ENCODE assay signal across 23 cellular contexts in the genomic region with DNA sequence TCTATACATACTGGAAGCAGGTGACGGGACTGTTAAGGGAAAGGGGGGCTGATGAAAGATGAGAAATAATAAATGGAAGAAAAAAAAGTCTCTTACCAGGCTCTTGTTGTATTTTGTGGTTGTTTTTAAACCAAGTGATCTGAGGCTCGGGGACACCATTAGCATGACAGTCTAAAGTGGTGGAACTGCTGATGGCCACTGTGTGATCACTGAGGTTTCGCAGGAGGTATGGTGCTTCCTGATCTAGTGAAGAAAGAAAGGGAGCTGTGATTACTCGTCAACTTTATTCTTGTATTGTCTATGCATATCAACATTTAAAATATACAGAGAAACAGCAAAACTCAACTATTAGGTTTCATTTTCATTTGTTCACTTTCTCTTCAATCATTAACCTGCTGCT.
A peak's percentile ranks its signal among the peaks of the same experiment; 100 is the strongest.
DNase-seq lines count a peak whose midpoint lies in the region; ATAC-seq and TF ChIP-seq lines count a peak whose summit lies in the region.
"Had no signal": no experiment of that assay in that cellular context is flagged by ENCODE, and none has a peak within 500 bp of the region (broad histone marks: within the 10 kb centered on the region; RNA-seq: fewer than 3 reads in every experiment).

No MANE protein-coding gene starts in this region.

- H4K20me1 ChIP-seq in GM23338 (replicated peaks; ENCODE audit: insufficient read depth) (no peaks in the 10 kb centered on the region), GM23248 (ENCODE audit: insufficient read depth) (no peaks in the 10 kb centered on the region)
- H4K20me1 ChIP-seq: BLaER1 had no signal

- no peak overlapping the region for H3K4me2 ChIP-seq in GM23338
- no peak overlapping the region for H3K4me2 ChIP-seq in GM23248 (ENCODE audit: unreplicated experiment)
- H3K4me2 ChIP-seq: BLaER1 had no signal

- H3K27me3 ChIP-seq in GM23338 (ENCODE audit: insufficient read depth), result no peaks in the 10 kb centered on the region
- no peaks in the 10 kb centered on the region for H3K27me3 ChIP-seq in GM23248 (replicated peaks; ENCODE audit: insufficient read depth)
- peaks cover 0 to 55% (median 0%) of the 10 kb centered on the region in 7 donors for H3K27me3 ChIP-seq in heart right ventricle
- H3K27me3 ChIP-seq: BLaER1 had no signal

- peaks cover 12% of the 10 kb centered on the region for H3K36me3 ChIP-seq in GM23338 (ENCODE audit: insufficient read depth)
- H3K36me3 ChIP-seq in GM23248 (ENCODE audit: low read depth), result no peaks in the 10 kb centered on the region; the same call in 1 of the 2 replicates
- peaks cover 0 to 58% (median 6%) of the 10 kb centered on the region in 9 donors for H3K36me3 ChIP-seq in heart right ventricle

- in situ Hi-C loops in GM23248 (cut with MboI), result no loop called here

- WGBS in GM23248 (ENCODE audit: low coverage in 1 of 2, low lambda C conversion rate in 2 of 2, missing lambda C conversion rate in 2 of 2), 2 experiments, result 94 to 95% methylated on average over 4 of the region's 4 CpGs
- 84 to 88% methylated on average over 4 of the region's 4 CpGs for WGBS in heart right ventricle, 2 donors

- H3K9me3 Mint-ChIP-seq in T-helper 2 cell treated with Interferon-gamma antibody and Interleukin-4, amounts not matched to agents 5 μg/mL and 100 μg/mL, for 36 hours, result no peaks in the 10 kb centered on the region
- H3K9me3 Mint-ChIP-seq in GM23338 (no peaks in the 10 kb centered on the region), immature natural killer cell (no peaks in the 10 kb centered on the region)
- no peaks in the 10 kb centered on the region for H3K9me3 Mint-ChIP-seq in stimulated activated naive B cell treated with anti-CD40 and anti-IgM and Interleukin-4, amounts not matched to agents 10 μg/mL and 1 μg/mL and 100 μg/mL, for 72 hours
- H3K9me3 Mint-ChIP-seq: CD8-positive, alpha-beta T cell had no signal

- TF ChIP-seq CTCF in GM23338 (conservative IDR thresholded peaks at IDR 0.05; ENCODE audit: low read depth in 2 of 2) (no peak), heart right ventricle (IDR thresholded peaks at IDR 0.05) (no peak)

- no peak overlapping the region for H3K9ac ChIP-seq in GM23248
- H3K9ac ChIP-seq: BLaER1 had no signal

- H3F3A ChIP-seq in GM23338 (replicated peaks; ENCODE audit: low read depth), result no peaks in the 10 kb centered on the region
- H3F3A ChIP-seq in GM23248 (ENCODE audit: insufficient read depth), result no peaks in the 10 kb centered on the region

- H3K27ac ChIP-seq in GM23338 (ENCODE audit: low read depth) (0 out of 2 replicates have a peak overlapping the region, but pooled peaks have one; percentile 36), GM23248 (no peak overlapping the region), heart right ventricle (no peak overlapping the region)
- H3K27ac ChIP-seq: BLaER1 had no signal

- no peak for ATAC-seq in GM23338
- no peak for ATAC-seq in stimulated activated naive B cell treated with anti-CD40 and anti-IgM and Interleukin-4, amounts not matched to agents 10 μg/mL and 1 μg/mL and 100 μg/mL, for 72 hours (replicated peaks)
- ATAC-seq in heart right ventricle, result no peak
- ATAC-seq: CD8-positive, alpha-beta T cell; HCT116; PC-3 had no signal

- H3K4me1 ChIP-seq in GM23338 (ENCODE audit: insufficient read depth) (peaks cover 28% of the 10 kb centered on the region), GM23248 (ENCODE audit: insufficient read depth) (no peaks in the 10 kb centered on the region; the same call in 1 of the 2 replicates), heart right ventricle (peaks cover 0 to 60% (median 14%) of the 10 kb centered on the region in 9 donors)

- peak overlapping the region; percentile 52 for H3K4me3 Mint-ChIP-seq in T-helper 2 cell treated with Interferon-gamma antibody and Interleukin-4, amounts not matched to agents 5 μg/mL and 100 μg/mL, for 36 hours
- no peak overlapping the region for H3K4me3 Mint-ChIP-seq in GM23338
- peak overlapping the region; percentile 67 to 78 (median 68) for H3K4me3 Mint-ChIP-seq in immature natural killer cell
- peak overlapping the region in 1 of 2 donors; percentile 66 for H3K4me3 Mint-ChIP-seq in stimulated activated naive B cell treated with anti-CD40 and anti-IgM and Interleukin-4, amounts not matched to agents 10 μg/mL and 1 μg/mL and 100 μg/mL, for 72 hours
- H3K4me3 Mint-ChIP-seq: CD8-positive, alpha-beta T cell had no signal

- H3K27me3 Mint-ChIP-seq in T-helper 2 cell treated with Interferon-gamma antibody and Interleukin-4, amounts not matched to agents 5 μg/mL and 100 μg/mL, for 36 hours (ENCODE audit: low read depth), result no peaks in the 10 kb centered on the region
- no peaks in the 10 kb centered on the region for H3K27me3 Mint-ChIP-seq in GM23338 (ENCODE audit: insufficient read depth, low read depth, poor library complexity)
- peaks cover 0 to 5% (median 1%) of the 10 kb centered on the region in 3 donors for H3K27me3 Mint-ChIP-seq in immature natural killer cell (ENCODE audit: low read depth in 3 of 3)
- no peaks in the 10 kb centered on the region for H3K27me3 Mint-ChIP-seq in stimulated activated naive B cell treated with anti-CD40 and anti-IgM and Interleukin-4, amounts not matched to agents 10 μg/mL and 1 μg/mL and 100 μg/mL, for 72 hours

- intact Hi-C loops in head of caudate nucleus (cut with DNase I), result no loop called here
- intact Hi-C loops in heart right ventricle (cut with DNase I), result loop anchor here in 1 of 10 donors (5.0 kb wide), 1 partner anchor 52 kb away; no protein-coding TSS in a partner anchor

- H3K9me3 ChIP-seq in GM23248 (ENCODE audit: low read depth), result no peaks in the 10 kb centered on the region
- no peaks in the 10 kb centered on the region for H3K9me3 ChIP-seq in heart right ventricle
- H3K9me3 ChIP-seq: BLaER1 had no signal

- H3K79me2 ChIP-seq in GM23338 (replicated peaks; ENCODE audit: insufficient read depth), result no peaks in the 10 kb centered on the region; the same call in 1 of the 2 replicates
- H3K79me2 ChIP-seq in GM23248 (ENCODE audit: insufficient read depth), result no peaks in the 10 kb centered on the region

- H3K4me1 Mint-ChIP-seq in T-helper 2 cell treated with Interferon-gamma antibody and Interleukin-4, amounts not matched to agents 5 μg/mL and 100 μg/mL, for 36 hours (ENCODE audit: low read depth), result peaks cover 5% of the 10 kb centered on the region
- H3K4me1 Mint-ChIP-seq in GM23338 (peaks cover 36% of the 10 kb centered on the region), immature natural killer cell (peaks cover 10 to 14% of the 10 kb centered on the region in 2 donors)
- peaks cover 4 to 7% of the 10 kb centered on the region in 2 donors for H3K4me1 Mint-ChIP-seq in stimulated activated naive B cell treated with anti-CD40 and anti-IgM and Interleukin-4, amounts not matched to agents 10 μg/mL and 1 μg/mL and 100 μg/mL, for 72 hours

- DNase-seq in T-helper 2 cell treated with Interferon-gamma antibody and Interleukin-4, amounts not matched to agents 5 μg/mL and 100 μg/mL, for 36 hours (ENCODE audit: low spot score), result no peak
- DNase-seq in T-helper 2 cell, result no peak
- DNase-seq in GM23338 (ENCODE audit: low spot score), result no peak
- peak; percentile 17 to 36 (median 25) for DNase-seq in immature natural killer cell
- DNase-seq in stimulated activated naive B cell treated with anti-CD40 and anti-IgM and Interleukin-4, amounts not matched to agents 10 μg/mL and 1 μg/mL and 100 μg/mL, for 72 hours, result no peak
- no peak for DNase-seq in head of caudate nucleus
- DNase-seq in GM23248, result no peak
- DNase-seq in heart right ventricle, result no peak
- DNase-seq: 8988T; CD8-positive, alpha-beta T cell; DMS53; EL; KG1; NCI-H1417; NCI-H187; NCI-H2227 treated with DMSO at 0.1 percent for 48 hours; NCI-H510A treated with DMSO at 0.1 percent for 48 hours; NCI-H774; PC-3; RPMI8226; SIG-M5 had no signal

- no peak overlapping the region for H2AFZ ChIP-seq in GM23338
- H2AFZ ChIP-seq in GM23248, result no peak overlapping the region

- no peak overlapping the region for H3K27ac Mint-ChIP-seq in T-helper 2 cell treated with Interferon-gamma antibody and Interleukin-4, amounts not matched to agents 5 μg/mL and 100 μg/mL, for 36 hours
- H3K27ac Mint-ChIP-seq in GM23338, result peak overlapping the region; percentile 60; the same call in 1 of the 2 replicates
- peak overlapping the region in 4 of 6 donors; percentile 9 to 72 (median 54) for H3K27ac Mint-ChIP-seq in immature natural killer cell
- H3K27ac Mint-ChIP-seq in stimulated activated naive B cell treated with anti-CD40 and anti-IgM and Interleukin-4, amounts not matched to agents 10 μg/mL and 1 μg/mL and 100 μg/mL, for 72 hours, result peak overlapping the region; percentile 15
- H3K27ac Mint-ChIP-seq: CD8-positive, alpha-beta T cell had no signal

- H3K36me3 Mint-ChIP-seq in T-helper 2 cell treated with Interferon-gamma antibody and Interleukin-4, amounts not matched to agents 5 μg/mL and 100 μg/mL, for 36 hours (ENCODE audit: low read depth), result no peaks in the 10 kb centered on the region
- H3K36me3 Mint-ChIP-seq in GM23338 (ENCODE audit: low read depth) (peaks cover 48% of the 10 kb centered on the region), immature natural killer cell (peaks cover 0 to 4% (median 0%) of the 10 kb centered on the region in 3 donors)
- peaks cover 14 to 23% of the 10 kb centered on the region in 2 donors for H3K36me3 Mint-ChIP-seq in stimulated activated naive B cell treated with anti-CD40 and anti-IgM and Interleukin-4, amounts not matched to agents 10 μg/mL and 1 μg/mL and 100 μg/mL, for 72 hours
- H3K36me3 Mint-ChIP-seq: CD8-positive, alpha-beta T cell had no signal

- no peak overlapping the region for H3K4me3 ChIP-seq in GM23338
- H3K4me3 ChIP-seq in GM23248, result no peak overlapping the region
- no peak overlapping the region for H3K4me3 ChIP-seq in heart right ventricle
- H3K4me3 ChIP-seq: BLaER1 had no signal

- H3K9me2 ChIP-seq in GM23338 (ENCODE audit: insufficient read depth), result no peaks in the 10 kb centered on the region
- H3K9me2 ChIP-seq in GM23248 (ENCODE audit: insufficient read depth), result no peaks in the 10 kb centered on the region

TF ChIP-seq in GM23338, 12 proteins besides CTCF, POLR2A, EP300 and RAD21 (continues in another document):
- TF ChIP-seq NANOG (IDR thresholded peaks at IDR 0.05; ENCODE audit: borderline replicate concordance), result no peak

Comparison
In these comparisons a context has a peak if more than half of its experiments do, and no peak if none do; other contexts are left out.
1. DNase-seq: peak in immature natural killer cell (3 of 3); none in T-helper 2 cell treated with Interferon-gamma antibody and Interleukin-4, amounts not matched to agents 5 μg/mL and 100 μg/mL, for 36 hours (single experiment), T-helper 2 cell (0 of 5), GM23338 (single experiment), stimulated activated naive B cell treated with anti-CD40 and anti-IgM and Interleukin-4, amounts not matched to agents 10 μg/mL and 1 μg/mL and 100 μg/mL, for 72 hours (single experiment), head of caudate nucleus (0 of 42), GM23248 (single experiment) and heart right ventricle (0 of 2).